Comparison of ENCODE assay signal across 32 cellular contexts in the genomic region with DNA sequence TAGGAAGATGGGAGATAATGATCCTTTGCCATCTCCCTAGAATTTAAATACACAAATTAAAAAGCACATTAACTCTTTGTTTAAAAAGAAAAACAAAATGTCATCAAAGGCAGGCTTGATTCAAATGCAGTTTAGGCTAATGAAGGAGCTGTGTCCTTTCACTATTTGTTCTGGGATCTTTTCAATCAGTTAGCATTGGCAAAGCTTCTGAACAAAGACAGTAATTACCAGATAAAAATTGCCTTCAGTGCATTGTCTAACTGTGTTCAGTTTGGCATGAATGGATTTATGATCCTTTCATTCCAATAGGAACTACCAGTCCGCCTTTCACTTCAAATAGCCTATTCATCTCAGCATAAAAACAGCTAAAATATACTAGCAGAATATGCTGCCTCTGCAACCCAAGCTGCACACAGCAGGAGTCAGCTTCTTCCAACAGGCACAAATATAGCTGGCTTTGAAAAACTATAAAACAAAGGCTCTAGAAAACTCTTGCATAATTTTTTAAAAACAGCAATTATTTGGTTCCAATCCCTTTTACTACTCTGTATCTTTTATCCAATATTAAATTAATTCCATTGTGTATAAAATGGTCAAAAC. TPM values are rescaled to one million over a fixed set of nuclear protein-coding genes. Genes with fewer than 3 reads are reported as not detected.
DNase-seq lines count a peak whose midpoint lies in the region; ATAC-seq and TF ChIP-seq lines count a peak whose summit lies in the region.
"Had no signal": no experiment of that assay in that cellular context is flagged by ENCODE, and none has a peak within 500 bp of the region (broad histone marks: within the 10 kb centered on the region; RNA-seq: fewer than 3 reads in every experiment).

No MANE protein-coding gene starts in this region.

- intact Hi-C loops in transverse colon (cut with DNase I; ENCODE audit: low total_unique reads), result no loop called here

- DNase-seq in COLO829 (ENCODE audit: low spot score) (peak; percentile 4), NCI-H1105 (lab: John Stamatoyannopoulos, UW) (peak; percentile 18), NCI-H526 treated with DMSO at 0.1 percent for 48 hours (lab: John Stamatoyannopoulos, UW) (peak; percentile 69), fibroblast of the aortic adventitia (ENCODE audit: low read depth) (no peak), activated T-cell treated with anti-CD3 and anti-CD28 coated beads for 4 hours (no peak), transverse colon (no peak), brain microvascular endothelial cell (no peak)
- DNase-seq: ACHN; activated CD8-positive, alpha-beta T cell treated with anti-CD3 and anti-CD28 coated beads for 36 hours; activated naive CD4-positive, alpha-beta T cell; activated T-cell treated with anti-CD3 and anti-CD28 coated beads, Interleukin-2, amount 50 U/mL, for 24 hours; amniotic stem cell; C1 segment of cervical spinal cord; IMR-90; mammary epithelial cell; naive B cell; NCI-H2029 treated with DMSO at 0.1 percent for 48 hours; posterior cingulate gyrus; stimulated activated CD4-positive, alpha-beta T cell treated with anti-CD3 and anti-CD28 coated beads, Interleukin-1b, Interleukin-23, amount 100 ng/mL, for 48 hours; T1000 had no signal

- H3K27me3 ChIP-seq in transverse colon (no peaks in the 10 kb centered on the region), brain microvascular endothelial cell (replicated peaks) (no peaks in the 10 kb centered on the region)

- in situ Hi-C loops in transverse colon (cut with MboI; ENCODE audit: low pct_ligation_motif_present in 1 of 4, low pct_unique_long_range_greater_than_20kb in 1 of 4, low sequenced_read_pairs in 3 of 4), result no loop called here
- in situ Hi-C loops in brain microvascular endothelial cell (cut with HindIII; ENCODE audit: low pct_ligation_motif_present, low sequenced_read_pairs), result no loop called here

- H3K27ac ChIP-seq in transverse colon (no peak overlapping the region), brain microvascular endothelial cell (no peak overlapping the region)
- H3K27ac ChIP-seq: epithelial cell of prostate, HL-60, thoracic aorta had no signal

- no peaks in the 10 kb centered on the region for H3K9me3 ChIP-seq in transverse colon
- H3K9me3 ChIP-seq: thoracic aorta had no signal

- ATAC-seq in HG03175 (IDR thresholded peaks at IDR 0.05; ENCODE audit: unreplicated experiment), result no peak
- ATAC-seq: activated CD8-positive, alpha-beta T cell treated with anti-CD3 and anti-CD28 coated beads for 36 hours; SK-N-SH treated with all-trans-retinoic acid at 6 μM for 48 hours; stimulated activated memory B cell treated with anti-CD40 and anti-IgM and Interleukin-4, amounts not matched to agents 10 μg/mL and 1 μg/mL and 100 μg/mL, for 72 hours had no signal

- no peaks in the 10 kb centered on the region for H3K4me1 ChIP-seq in transverse colon

- no peak overlapping the region for H3K4me3 ChIP-seq in fibroblast of the aortic adventitia (ENCODE audit: low read depth, low read length)
- H3K4me3 ChIP-seq in transverse colon, result no peak overlapping the region
- no peak overlapping the region for H3K4me3 ChIP-seq in brain microvascular endothelial cell (ENCODE audit: low read depth, low read length)
- H3K4me3 ChIP-seq: thoracic aorta had no signal

- TF ChIP-seq EP300 in transverse colon (IDR thresholded peaks at IDR 0.05; ENCODE audit: low read depth), result no peak

- H3K36me3 ChIP-seq in transverse colon (no peaks in the 10 kb centered on the region), brain microvascular endothelial cell (replicated peaks) (no peaks in the 10 kb centered on the region)
- H3K36me3 ChIP-seq: thoracic aorta had no signal

- TF ChIP-seq CTCF in fibroblast of the aortic adventitia (IDR thresholded peaks at IDR 0.05; ENCODE audit: insufficient read depth, low read length) (peak; percentile 13), transverse colon (IDR thresholded peaks at IDR 0.05) (no peak), brain microvascular endothelial cell (IDR thresholded peaks at IDR 0.05; ENCODE audit: low read depth, low read length, missing control alignments) (no peak)

- 40 to 65% methylated on average over 1 of the region's 1 CpG for WGBS in transverse colon (ENCODE audit: low coverage in 1 of 2), 2 donors

- TF ChIP-seq POLR2A in transverse colon (IDR thresholded peaks at IDR 0.05), result no peak

RNA-seq across cellular contexts. Expression of a gene that starts 49.8 kb away (rescaled TPM):
- total RNA-seq in fibroblast of the aortic adventitia (ENCODE audit: low replicate concordance) (not detected in 2 replicates), transverse colon (not detected)
- total RNA-seq: activated CD8-positive, alpha-beta T cell treated with anti-CD3 and anti-CD28 coated beads for 36 hours; cardiac septum; dermis microvascular lymphatic vessel endothelial cell; frontal cortex; IMR-90; kidney epithelial cell; M059J; mammary epithelial cell; RPMI7951; thoracic aorta had no signal

Comparison
In these comparisons a context has a peak if more than half of its experiments do, and no peak if none do; other contexts are left out.
1. DNase-seq: peak in COLO829 (single experiment), NCI-H1105 (single experiment) and NCI-H526 treated with DMSO at 0.1 percent for 48 hours (single experiment); none in fibroblast of the aortic adventitia (single experiment), activated T-cell treated with anti-CD3 and anti-CD28 coated beads for 4 hours (single experiment), transverse colon (single experiment) and brain microvascular endothelial cell (single experiment).